ENCODE assay signal across 13 cellular contexts in genomic region chr6:73460044-73460443, GRCh38. TPM values are rescaled to one million over a fixed set of nuclear protein-coding genes. Genes with fewer than 3 reads are reported as not detected.
DNase-seq lines count a peak whose midpoint lies in the region; ATAC-seq, FAIRE-seq and TF ChIP-seq lines count a peak whose summit lies in the region.
"Had no signal": no experiment of that assay in that cellular context is flagged by ENCODE, and none has a peak within 500 bp of the region (broad histone marks: within the 10 kb centered on the region; RNA-seq: fewer than 3 reads in every experiment).

No MANE protein-coding gene starts in this region.

- peaks cover 26% of the 10 kb centered on the region for H3K79me2 ChIP-seq in HepG2 (ENCODE audit: insufficient read depth, low read length)
- peaks cover 32% of the 10 kb centered on the region for H3K79me2 ChIP-seq in SK-N-SH (ENCODE audit: insufficient read depth)

- in situ Hi-C loops in HepG2 (cut with HindIII; ENCODE audit: extremely low pct_ligation_motif_present, low pct_unique_long_range_greater_than_20kb): no loop called here

- no peak for TF ChIP-seq CTCF in HepG2 (CRISPR knock-in tag; IDR thresholded peaks at IDR 0.05)
- no peak for TF ChIP-seq CTCF in right lobe of liver (IDR thresholded peaks at IDR 0.05)
- no peak for TF ChIP-seq CTCF in SK-N-SH (IDR thresholded peaks at IDR 0.05)
- no peak for TF ChIP-seq CTCF in stomach (IDR thresholded peaks at IDR 0.05)

- H3K4me2 ChIP-seq in HepG2 (ENCODE audit: low read depth, low read length) (peak overlapping the region; percentile 32; the same call in 1 of the 2 replicates), SK-N-SH (no peak overlapping the region)

- intact Hi-C loops in HepG2 (cut with micrococcal nuclease; ENCODE audit: unreplicated experiment) (no loop called here), right lobe of liver (cut with DNase I) (no loop called here), stomach (cut with DNase I; ENCODE audit: low total_unique reads) (no loop called here)

- TF ChIP-seq EP300 in HepG2 (IDR thresholded peaks at IDR 0.05; ENCODE audit: low read depth in 2 of 2, low read length in 2 of 2) (no peak), HepG2 (CRISPR knock-in tag; IDR thresholded peaks at IDR 0.05; ENCODE audit: borderline replicate concordance) (no peak), SK-N-SH (IDR thresholded peaks at IDR 0.05; ENCODE audit: borderline replicate concordance in 1 of 2, low read depth in 1 of 2, low read length in 1 of 2) (no peak), stomach (IDR thresholded peaks at IDR 0.05) (no peak)

- TF ChIP-seq POLR2A in HepG2 (IDR thresholded peaks at IDR 0.05; ENCODE audit: insufficient read depth in 1 of 2, low read depth in 2 of 2, low read length in 2 of 2): no peak
- TF ChIP-seq POLR2A in right lobe of liver (IDR thresholded peaks at IDR 0.05): no peak
- TF ChIP-seq POLR2A in stomach (IDR thresholded peaks at IDR 0.05): no peak

- H3K4me1 ChIP-seq in HepG2 (ENCODE audit: insufficient read depth, low read length): peaks cover 36% of the 10 kb centered on the region
- H3K4me1 ChIP-seq in right lobe of liver: peaks cover 0 to 18% (median 8%) of the 10 kb centered on the region in 4 donors
- no peaks in the 10 kb centered on the region; a peak in 1 of 4 replicates for H3K4me1 ChIP-seq in SK-N-SH (ENCODE audit: control insufficient read depth in 1 of 2, insufficient read depth in 2 of 2, low read depth in 1 of 2, low read length in 1 of 2)
- H3K4me1 ChIP-seq in stomach: peaks cover 16 to 38% (median 25%) of the 10 kb centered on the region in 4 donors
- H3K4me1 ChIP-seq: foreskin keratinocyte had no signal

- no peak for TF ChIP-seq RAD21 in HepG2 (CRISPR knock-in tag; IDR thresholded peaks at IDR 0.05)
- no peak for TF ChIP-seq RAD21 in SK-N-SH (IDR thresholded peaks at IDR 0.05; ENCODE audit: low read length)

- H3K36me3 ChIP-seq in HepG2 (replicated peaks in 1 of 2; ENCODE audit: control insufficient read depth in 1 of 2, insufficient read depth in 2 of 2, low read length in 2 of 2): no peaks in the 10 kb centered on the region
- peaks cover 0 to 3% (median 0%) of the 10 kb centered on the region in 4 donors for H3K36me3 ChIP-seq in right lobe of liver
- no peaks in the 10 kb centered on the region for H3K36me3 ChIP-seq in SK-N-SH (replicated peaks in 1 of 2; ENCODE audit: control insufficient read depth in 1 of 2, insufficient read depth in 2 of 2, low read length in 1 of 2)
- peaks cover 0 to 8% (median 5%) of the 10 kb centered on the region in 4 donors for H3K36me3 ChIP-seq in stomach
- H3K36me3 ChIP-seq: tibial artery had no signal

- H3K4me3 Mint-ChIP-seq in activated CD4-positive, alpha-beta memory T cell treated with anti-CD3 and anti-CD28 coated beads, Interleukin-2, amount 10 ng/mL, durations not matched to agents 7 days and 5 days: peak overlapping the region; percentile 88

- POLR2A ChIA-PET in HepG2 (lab: Yijun Ruan, JAX) (no interaction called here), SK-N-SH (lab: Yijun Ruan, JAX) (no interaction called here)
- POLR2A ChIA-PET in activated CD4-positive, alpha-beta memory T cell treated with anti-CD3 and anti-CD28 coated beads, Interleukin-2, amount 10 ng/mL, durations not matched to agents 7 days and 5 days (lab: Charles Lee): interaction anchor here (2.2 to 7.1 kb wide), 6 partner anchors 7 to 126 kb away, joined by 8 to 265 read pairs (median 34); partner anchors contain the start of genes CGAS and EEF1A1

- CTCF ChIA-PET in HepG2 (lab: Yijun Ruan, JAX; ENCODE audit: low intra/inter-chr PET ratio, low total read pairs): no interaction called here
- CTCF ChIA-PET in activated CD4-positive, alpha-beta memory T cell treated with anti-CD3 and anti-CD28 coated beads, Interleukin-2, amount 10 ng/mL, durations not matched to agents 7 days and 5 days (lab: Charles Lee): interaction anchor here (1.3 to 4.8 kb wide), 4 partner anchors 9 to 193 kb away, joined by 4 to 58 read pairs (median 16); partner anchors contain the start of genes CGAS and SLC17A5
- CTCF ChIA-PET in SK-N-SH (lab: Yijun Ruan, JAX): no interaction called here

- FAIRE-seq in HepG2 (lab: Jason Lieb, UNC): no peak
- FAIRE-seq: colon had no signal

- peak overlapping the region; percentile 96 for H3K27ac Mint-ChIP-seq in activated CD4-positive, alpha-beta memory T cell treated with anti-CD3 and anti-CD28 coated beads, Interleukin-2, amount 10 ng/mL, durations not matched to agents 7 days and 5 days

- H3K27me3 Mint-ChIP-seq in activated CD4-positive, alpha-beta memory T cell treated with anti-CD3 and anti-CD28 coated beads, Interleukin-2, amount 10 ng/mL, durations not matched to agents 7 days and 5 days: no peaks in the 10 kb centered on the region

- H3K36me3 Mint-ChIP-seq in activated CD4-positive, alpha-beta memory T cell treated with anti-CD3 and anti-CD28 coated beads, Interleukin-2, amount 10 ng/mL, durations not matched to agents 7 days and 5 days (ENCODE audit: low read depth): peaks cover 26% of the 10 kb centered on the region

- H3F3A ChIP-seq in SK-N-SH (replicated peaks; ENCODE audit: insufficient read depth): peaks cover 7% of the 10 kb centered on the region

- BruUV-seq in HepG2 (replicated peaks; lab: Mats Ljungman, UMichigan): no TSS peak

- no peaks in the 10 kb centered on the region for H3K9me3 Mint-ChIP-seq in activated CD4-positive, alpha-beta memory T cell treated with anti-CD3 and anti-CD28 coated beads, Interleukin-2, amount 10 ng/mL, durations not matched to agents 7 days and 5 days

- 29% methylated on average over 5 of the region's 5 CpGs for WGBS in HepG2 (ENCODE audit: low lambda C conversion rate)
- WGBS in right lobe of liver (ENCODE audit: insufficient coverage, low coverage, low lambda C conversion rate, missing lambda C conversion rate): 74% methylated on average over 5 of the region's 5 CpGs
- WGBS in SK-N-SH (ENCODE audit: low lambda C conversion rate): 76% methylated on average over 5 of the region's 5 CpGs
- 45 to 61% (median 52%) methylated on average over 5 of the region's 5 CpGs for WGBS in stomach, 5 donors

- ATAC-seq in HepG2 (no peak), right lobe of liver (no peak)
- ATAC-seq: foreskin keratinocyte had no signal

- no peaks in the 10 kb centered on the region for H3K9me2 ChIP-seq in SK-N-SH

- H4K20me1 ChIP-seq in HepG2 (ENCODE audit: insufficient read depth, low read length): no peaks in the 10 kb centered on the region
- no peaks in the 10 kb centered on the region for H4K20me1 ChIP-seq in SK-N-SH (ENCODE audit: insufficient read depth)

- no peak overlapping the region for H3K4me3 ChIP-seq in HepG2 (replicated peaks in 1 of 3; ENCODE audit: insufficient read depth in 1 of 3, low read depth in 2 of 3, low read length in 3 of 3)
- no peak overlapping the region for H3K4me3 ChIP-seq in right lobe of liver
- no peak overlapping the region for H3K4me3 ChIP-seq in SK-N-SH (ENCODE audit: low read depth in 2 of 2, low read length in 1 of 2)
- H3K4me3 ChIP-seq in stomach: no peak overlapping the region

- DNase-seq in HepG2 (ENCODE audit: low spot score) (no peak), right lobe of liver (no peak), medulla oblongata (ENCODE audit: extremely low spot score) (peak; percentile 67), SK-N-SH (no peak), SHP77 treated with DMSO at 0.1 percent for 48 hours (lab: John Stamatoyannopoulos, UW) (no peak), NCI-H187 treated with DMSO at 0.1 percent for 48 hours (lab: John Stamatoyannopoulos, UW) (no peak), stomach (no peak)
- DNase-seq in activated CD4-positive, alpha-beta memory T cell treated with anti-CD3 and anti-CD28 coated beads, Interleukin-2, amount 10 ng/mL, durations not matched to agents 7 days and 5 days: no peak
- DNase-seq: foreskin keratinocyte; NCI-H1694; NK-92 treated with Interleukin-12 subunit alpha and Interleukin-12 subunit beta, amount 100 ng/mL, for 24 hours; tibial artery had no signal

- H3K27me3 ChIP-seq in HepG2 (ENCODE audit: control insufficient read depth in 1 of 2, insufficient read depth in 2 of 2, low read length in 2 of 2) (no peaks in the 10 kb centered on the region; a peak in 1 of 5 replicates), right lobe of liver (no peaks in the 10 kb centered on the region), SK-N-SH (ENCODE audit: insufficient read depth) (no peaks in the 10 kb centered on the region), stomach (no peaks in the 10 kb centered on the region)
- H3K27me3 ChIP-seq: foreskin keratinocyte, tibial artery had no signal

- no peaks in the 10 kb centered on the region for H3K9me3 ChIP-seq in HepG2 (ENCODE audit: low read length)
- no peaks in the 10 kb centered on the region for H3K9me3 ChIP-seq in right lobe of liver
- H3K9me3 ChIP-seq in SK-N-SH: no peaks in the 10 kb centered on the region
- no peaks in the 10 kb centered on the region for H3K9me3 ChIP-seq in stomach
- H3K9me3 ChIP-seq: tibial artery had no signal

- H3K9ac ChIP-seq in HepG2 (ENCODE audit: insufficient read depth, low read depth, low read length) (no peak overlapping the region), SK-N-SH (no peak overlapping the region)

- no peak overlapping the region for H3K27ac ChIP-seq in HepG2 (ENCODE audit: extremely low read length, insufficient read depth, low read length)
- H3K27ac ChIP-seq in right lobe of liver: no peak overlapping the region
- no peak overlapping the region for H3K27ac ChIP-seq in SK-N-SH (ENCODE audit: low read depth in 2 of 2, low read length in 1 of 2)
- no peak overlapping the region for H3K27ac ChIP-seq in stomach
- H3K27ac ChIP-seq: foreskin keratinocyte had no signal

- H3K4me1 Mint-ChIP-seq in activated CD4-positive, alpha-beta memory T cell treated with anti-CD3 and anti-CD28 coated beads, Interleukin-2, amount 10 ng/mL, durations not matched to agents 7 days and 5 days: peaks cover 61% of the 10 kb centered on the region

- H2AFZ ChIP-seq in HepG2 (ENCODE audit: low read length) (no peak overlapping the region), SK-N-SH (ENCODE audit: low read depth) (no peak overlapping the region)

RNA-seq across cellular contexts. Expression of gene MTO1, which starts 1.5 kb away (rescaled TPM):
- total RNA-seq in HepG2 (2016; rRNA removed; fragmentation: Illumina TruSeq; extraction: Trizol) (31.9 and 45.3 TPM in 2 replicates), right lobe of liver (10 to 100 TPM; 24.6 to 33.7 (median 29.0) TPM), stomach (10 to 100 TPM in 4 of 5 donors, 1 to 10 TPM in 1; 3.2 to 53.7 (median 19.1) TPM)
- total RNA-seq in HepG2 (2016; cell fraction: cytosol; rRNA removed; fragmentation: Illumina TruSeq; extraction: Trizol; ENCODE audit: low read depth): 22.3 and 25.1 TPM in 2 replicates
- 37.4 and 41.0 TPM in 2 replicates for total RNA-seq in HepG2 (2016; cell fraction: insoluble cytoplasmic fraction; rRNA removed; fragmentation: Illumina TruSeq; extraction: Trizol)
- 19.9 and 21.1 TPM in 2 replicates for total RNA-seq in HepG2 (2016; cell fraction: membrane; rRNA removed; fragmentation: Illumina TruSeq; extraction: Trizol)
- 42.8 and 50.4 TPM in 2 replicates for total RNA-seq in HepG2 (2016; cell fraction: nucleus; rRNA removed; fragmentation: Illumina TruSeq; extraction: Trizol)
- polyA plus RNA-seq in HepG2 (2011; rRNA removed) (20.1 and 21.1 TPM in 2 replicates), SK-N-SH (2012; rRNA removed) (9.9 and 11.4 TPM in 2 replicates), stomach (10 to 100 TPM in 1 of 3 donors, 1 to 10 TPM in 2; 7.8 to 11.6 (median 8.9) TPM)
- polyA plus RNA-seq in HepG2 (2011; cell fraction: cytosol; rRNA removed): 12.7 and 19.8 TPM in 2 replicates
- 39.9 and 40.2 TPM in 2 replicates for polyA plus RNA-seq in HepG2 (2011; cell fraction: nucleus; rRNA removed)
- polyA plus RNA-seq in HepG2 (2012): 17.3 and 22.7 TPM in 2 replicates
- 7.2 and 7.4 TPM in 2 replicates for polyA plus RNA-seq in HepG2 (2016; cell fraction: cytosol; fragmentation: Illumina TruSeq; extraction: Trizol; ENCODE audit: low read depth)
- polyA plus RNA-seq in HepG2 (2016; cell fraction: insoluble cytoplasmic fraction; fragmentation: Illumina TruSeq; extraction: Trizol; ENCODE audit: low read depth): 29.9 and 32.7 TPM in 2 replicates
- 10.1 and 12.3 TPM in 2 replicates for polyA plus RNA-seq in HepG2 (2016; cell fraction: membrane; fragmentation: Illumina TruSeq; extraction: Trizol; ENCODE audit: low read depth)
- polyA plus RNA-seq in HepG2 (2016; cell fraction: nucleus; fragmentation: Illumina TruSeq; extraction: Trizol; ENCODE audit: insufficient read depth, low read depth): 58.4 and 66.5 TPM in 2 replicates
- 29.0 and 38.5 TPM in 2 replicates for polyA minus RNA-seq in HepG2 (2011; rRNA and poly(A)+ RNA removed; ENCODE audit: low replicate concordance)
- 11.6 and 17.0 TPM in 2 replicates for polyA minus RNA-seq in HepG2 (2011; cell fraction: cytosol; rRNA and poly(A)+ RNA removed)
- 54.2 and 59.1 TPM in 2 replicates for polyA minus RNA-seq in HepG2 (2011; cell fraction: nucleus; rRNA and poly(A)+ RNA removed)
- total RNA-seq in activated CD4-positive, alpha-beta memory T cell treated with anti-CD3 and anti-CD28 coated beads, Interleukin-2, amount 10 ng/mL, durations not matched to agents 7 days and 5 days: 10 to 100 TPM; 62.1 to 66.4 TPM
- 9.9 and 12.7 TPM in 2 replicates for polyA plus RNA-seq in SK-N-SH (2012; cell fraction: cytosol; rRNA removed)
- 15.5 and 18.7 TPM in 2 replicates for polyA plus RNA-seq in SK-N-SH (2012; cell fraction: nucleus; rRNA removed)

RNA-seq across cellular contexts. Expression of gene CGAS, which starts 7.9 kb away (rescaled TPM):
- total RNA-seq in HepG2 (2016; rRNA removed; fragmentation: Illumina TruSeq; extraction: Trizol) (0.07 TPM in 1 of 2 replicates, not detected in the other), right lobe of liver (1 to 10 TPM in 1 of 6 experiments, under 1 TPM in 5; 0.37 to 1.1 (median 0.78) TPM), stomach (1 to 10 TPM in 4 of 5 donors, not detected in 1; 1.7 to 8.1 (median 3.9) TPM)
- not detected in 2 replicates for total RNA-seq in HepG2 (2016; cell fraction: cytosol; rRNA removed; fragmentation: Illumina TruSeq; extraction: Trizol; ENCODE audit: low read depth)
- 0.04 TPM in 1 of 2 replicates, not detected in the other for total RNA-seq in HepG2 (2016; cell fraction: insoluble cytoplasmic fraction; rRNA removed; fragmentation: Illumina TruSeq; extraction: Trizol)
- not detected in 2 replicates for total RNA-seq in HepG2 (2016; cell fraction: membrane; rRNA removed; fragmentation: Illumina TruSeq; extraction: Trizol)
- total RNA-seq in HepG2 (2016; cell fraction: nucleus; rRNA removed; fragmentation: Illumina TruSeq; extraction: Trizol): 0.09 TPM in 1 of 2 replicates, not detected in the other
- polyA plus RNA-seq in HepG2 (2011; rRNA removed) (0.03 and 0.04 TPM in 2 replicates), SK-N-SH (2012; rRNA removed) (0.02 TPM in 1 of 2 replicates, not detected in the other), stomach (1 to 10 TPM; 1.8 to 4.3 (median 2.1) TPM)
- not detected in 2 replicates for polyA plus RNA-seq in HepG2 (2011; cell fraction: cytosol; rRNA removed)
- polyA plus RNA-seq in HepG2 (2011; cell fraction: nucleus; rRNA removed): 0.05 and 0.06 TPM in 2 replicates
- 0.05 TPM in 1 of 2 replicates, not detected in the other for polyA plus RNA-seq in HepG2 (2012)
- not detected in 2 replicates for polyA plus RNA-seq in HepG2 (2016; cell fraction: cytosol; fragmentation: Illumina TruSeq; extraction: Trizol; ENCODE audit: low read depth)
- polyA plus RNA-seq in HepG2 (2016; cell fraction: insoluble cytoplasmic fraction; fragmentation: Illumina TruSeq; extraction: Trizol; ENCODE audit: low read depth): 0.30 TPM in 1 of 2 replicates, not detected in the other
- polyA plus RNA-seq in HepG2 (2016; cell fraction: membrane; fragmentation: Illumina TruSeq; extraction: Trizol; ENCODE audit: low read depth): not detected in 2 replicates
- polyA plus RNA-seq in HepG2 (2016; cell fraction: nucleus; fragmentation: Illumina TruSeq; extraction: Trizol; ENCODE audit: insufficient read depth, low read depth): not detected in 2 replicates
- 5.8 TPM in 1 of 2 replicates, not detected in the other for polyA minus RNA-seq in HepG2 (2011; rRNA and poly(A)+ RNA removed; ENCODE audit: low replicate concordance)
- polyA minus RNA-seq in HepG2 (2011; cell fraction: cytosol; rRNA and poly(A)+ RNA removed): not detected in 2 replicates
- polyA minus RNA-seq in HepG2 (2011; cell fraction: nucleus; rRNA and poly(A)+ RNA removed): not detected in 2 replicates
- 10 to 100 TPM; 47.8 to 48.2 TPM for total RNA-seq in activated CD4-positive, alpha-beta memory T cell treated with anti-CD3 and anti-CD28 coated beads, Interleukin-2, amount 10 ng/mL, durations not matched to agents 7 days and 5 days
- not detected in 2 replicates for polyA plus RNA-seq in SK-N-SH (2012; cell fraction: cytosol; rRNA removed)
- polyA plus RNA-seq in SK-N-SH (2012; cell fraction: nucleus; rRNA removed): 0.02 TPM in 1 of 2 replicates, not detected in the other

Comparison
In these comparisons a context has a peak if more than half of its experiments do, and no peak if none do; other contexts are left out.
1. RNA of gene CGAS, which starts 7.9 kb away (total RNA-seq): 47.8 to 48.2 TPM in activated CD4-positive, alpha-beta memory T cell treated with anti-CD3 and anti-CD28 coated beads, Interleukin-2, amount 10 ng/mL, durations not matched to agents 7 days and 5 days; 1.7 to 8.1 TPM in stomach, 0.37 to 1.1 TPM in right lobe of liver and 0.04 to 0.09 TPM in HepG2; every median in the first group is over 4 times any median in the second.